1 cellular context compared by ENCODE assay signal in genomic region chr1:59383963-59384362, GRCh38.
TF ChIP-seq lines count a peak whose summit lies in the region.

No MANE protein-coding gene starts in this region.

TF ChIP-seq in GM23338, 12 proteins besides CTCF, POLR2A, EP300 and RAD21 (continued from another document):
- TF ChIP-seq ETS1 (IDR thresholded peaks at IDR 0.05) (no peak), NANOG (IDR thresholded peaks at IDR 0.05; ENCODE audit: borderline replicate concordance) (no peak), EZH2phosphoT487 (IDR thresholded peaks at IDR 0.05; ENCODE audit: unreplicated experiment) (no peak), ZNF331 (CRISPR knock-in tag; IDR thresholded peaks at IDR 0.05; ENCODE audit: low read depth) (no peak), REST (IDR thresholded peaks at IDR 0.05; ENCODE audit: unreplicated experiment) (no peak)
